Comparison of ENCODE assay signal across 21 cellular contexts in genomic region chr17:72702998-72703397, GRCh38.
A peak's percentile ranks its signal among the peaks of the same experiment; 100 is the strongest.
DNase-seq lines count a peak whose midpoint lies in the region; ATAC-seq, FAIRE-seq and TF ChIP-seq lines count a peak whose summit lies in the region.
"Had no signal": no experiment of that assay in that cellular context is flagged by ENCODE, and none has a peak within 500 bp of the region (broad histone marks: within the 10 kb centered on the region; RNA-seq: fewer than 3 reads in every experiment).

No MANE protein-coding gene starts in this region.

- in situ Hi-C loops in Panc1 (cut with HindIII; ENCODE audit: low pct_unique_long_range_greater_than_20kb, low sequenced_read_pairs): no loop called here

- DNase-seq in A549 (ENCODE audit: low read depth in 1 of 2, low spot score in 1 of 2) (no peak), ELR (ENCODE audit: low read depth) (peak; percentile 29), Panc1 (ENCODE audit: low read depth, low spot score) (no peak), UCSD-AML1 (lab: John Stamatoyannopoulos, UW; ENCODE audit: unreplicated experiment) (no peak), NCI-H748 treated with DMSO at 0.1 percent for 48 hours (lab: John Stamatoyannopoulos, UW) (no peak)
- DNase-seq: adrenal gland; caudate nucleus; CD4-positive, CD25-positive, alpha-beta regulatory T cell; H7; left ventricle myocardium superior; NCI-H1417; NCI-H524 treated with DMSO at 0.1 percent for 48 hours; OCI-M1; right lobe of liver; SJCRH30; T-helper 17 cell; WERI-Rb-1 had no signal

- H3K9me3 ChIP-seq in A549: peaks cover 14% of the 10 kb centered on the region
- peaks cover 5% of the 10 kb centered on the region; the same call in 1 of the 2 replicates for H3K9me3 ChIP-seq in Panc1 (ENCODE audit: control insufficient read depth, insufficient read depth, low read depth, low read length)
- H3K9me3 ChIP-seq: adrenal gland, right lobe of liver, SJCRH30, suprapubic skin had no signal

- no peak for TF ChIP-seq RAD21 in A549 (conservative IDR thresholded peaks at IDR 0.05 in 1 of 2, IDR thresholded peaks at IDR 0.05 in 1 of 2)

- TF ChIP-seq CTCF in A549 (IDR thresholded peaks at IDR 0.05) (no peak), Panc1 (IDR thresholded peaks at IDR 0.05) (no peak)

- CTCF ChIA-PET in A549 (lab: Yijun Ruan, JAX): interaction anchor here (0.7 to 22.2 kb wide), 6 partner anchors 13 to 487 kb away, joined by 3 to 240 read pairs (median 4); no protein-coding TSS in a partner anchor
- CTCF ChIA-PET in Panc1 (lab: Charles Lee): interaction anchor here (0.7 kb wide), 1 partner anchor 269 kb away, joined by 3 read pairs; no protein-coding TSS in a partner anchor

- no TSS peak for BruUV-seq in Panc1 (replicated peaks; lab: Mats Ljungman, UMichigan)

- H3K4me3 ChIP-seq in A549 (no peak overlapping the region), Panc1 (ENCODE audit: low read depth in 2 of 2, low read length in 2 of 2) (no peak overlapping the region)
- H3K4me3 ChIP-seq: adrenal gland, right lobe of liver, SJCRH30, suprapubic skin had no signal

- H3K4me2 ChIP-seq in A549: peak overlapping the region; percentile 64

- intact Hi-C loops in Panc1 (cut with micrococcal nuclease; ENCODE audit: unreplicated experiment): no loop called here

- H3K27ac ChIP-seq in A549 (peak overlapping the region; percentile 83 to 85), Panc1 (ENCODE audit: low read length) (peak overlapping the region; percentile 77)
- H3K27ac ChIP-seq: adrenal gland, right lobe of liver, SJCRH30, suprapubic skin, WERI-Rb-1 had no signal

- no peaks in the 10 kb centered on the region for H3K27me3 ChIP-seq in Panc1 (ENCODE audit: control insufficient read depth, insufficient read depth, low read length)
- H3K27me3 ChIP-seq: adrenal gland, right lobe of liver, suprapubic skin had no signal

- peak in 1 of 2 experiments; percentile 6; a peak in 3 of 6 replicates for ATAC-seq in A549
- ATAC-seq in Panc1: peak; percentile 62
- ATAC-seq in esophagus mucosa: peak; percentile 69
- ATAC-seq in HG03039 (IDR thresholded peaks at IDR 0.05; ENCODE audit: unreplicated experiment): no peak
- no peak for ATAC-seq in GM18517 (IDR thresholded peaks at IDR 0.05; ENCODE audit: unreplicated experiment)
- ATAC-seq: left ventricle myocardium superior, T-helper 17 cell had no signal

- peaks cover 69% of the 10 kb centered on the region for H3K4me1 ChIP-seq in A549
- H3K4me1 ChIP-seq in Panc1 (ENCODE audit: control insufficient read depth, insufficient read depth, low read length): peaks cover 53% of the 10 kb centered on the region
- H3K4me1 ChIP-seq: adrenal gland, right lobe of liver, SJCRH30 had no signal

- FAIRE-seq in A549 (lab: Jason Lieb, UNC): no peak

- no peak for TF ChIP-seq EP300 in A549 (IDR thresholded peaks at IDR 0.05)

- POLR2A ChIA-PET in A549 (lab: Yijun Ruan, JAX): interaction anchor here (0.6 kb wide), 1 partner anchor 127 kb away, joined by 3 read pairs; no protein-coding TSS in a partner anchor
- POLR2A ChIA-PET in Panc1 (lab: Charles Lee): interaction anchor here (0.7 kb wide), 1 partner anchor 215 kb away, joined by 4 read pairs; no protein-coding TSS in a partner anchor

- no peaks in the 10 kb centered on the region for H3K36me3 ChIP-seq in Panc1 (ENCODE audit: control insufficient read depth, insufficient read depth, low read length)
- H3K36me3 ChIP-seq: adrenal gland, right lobe of liver, SJCRH30, suprapubic skin had no signal

- 46% methylated on average over 4 of the region's 4 CpGs for WGBS in A549 (ENCODE audit: missing lambda C conversion rate)

- no peak for TF ChIP-seq POLR2A in A549 (IDR thresholded peaks at IDR 0.05; ENCODE audit: low read length)

TF ChIP-seq in A549, 52 proteins besides CTCF, POLR2A, EP300 and RAD21:
- TF ChIP-seq ZNF302 (CRISPR knock-in tag; IDR thresholded peaks at IDR 0.05): no peak
- TF ChIP-seq FOSL2 (IDR thresholded peaks at IDR 0.05): no peak
- 0 out of 2 replicates have a peak, but pooled peaks have one; percentile 2 for TF ChIP-seq FOSL2 (CRISPR knock-in tag; IDR thresholded peaks at IDR 0.05)
- TF ChIP-seq EHF (CRISPR knock-in tag; IDR thresholded peaks at IDR 0.05): no peak
- TF ChIP-seq, protein P1, sequence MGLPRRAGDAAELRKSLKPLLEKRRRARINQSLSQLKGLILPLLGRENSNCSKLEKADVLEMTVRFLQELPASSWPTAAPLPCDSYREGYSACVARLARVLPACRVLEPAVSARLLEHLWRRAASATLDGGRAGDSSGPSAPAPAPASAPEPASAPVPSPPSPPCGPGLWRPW (IDR thresholded peaks at IDR 0.05): no peak
- TF ChIP-seq, protein P2, sequence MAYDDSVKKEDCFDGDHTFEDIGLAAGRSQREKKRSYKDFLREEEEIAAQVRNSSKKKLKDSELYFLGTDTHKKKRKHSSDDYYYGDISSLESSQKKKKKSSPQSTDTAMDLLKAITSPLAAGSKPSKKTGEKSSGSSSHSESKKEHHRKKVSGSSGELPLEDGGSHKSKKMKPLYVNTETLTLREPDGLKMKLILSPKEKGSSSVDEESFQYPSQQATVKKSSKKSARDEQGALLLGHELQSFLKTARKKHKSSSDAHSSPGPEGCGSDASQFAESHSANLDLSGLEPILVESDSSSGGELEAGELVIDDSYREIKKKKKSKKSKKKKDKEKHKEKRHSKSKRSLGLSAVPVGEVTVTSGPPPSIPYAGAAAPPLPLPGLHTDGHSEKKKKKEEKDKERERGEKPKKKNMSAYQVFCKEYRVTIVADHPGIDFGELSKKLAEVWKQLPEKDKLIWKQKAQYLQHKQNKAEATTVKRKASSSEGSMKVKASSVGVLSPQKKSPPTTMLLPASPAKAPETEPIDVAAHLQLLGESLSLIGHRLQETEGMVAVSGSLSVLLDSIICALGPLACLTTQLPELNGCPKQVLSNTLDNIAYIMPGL (CRISPR knock-in tag; IDR thresholded peaks at IDR 0.05; ENCODE audit: borderline replicate concordance): no peak
- TF ChIP-seq REST (IDR thresholded peaks at IDR 0.05): no peak
- TF ChIP-seq BHLHE40 (IDR thresholded peaks at IDR 0.05; ENCODE audit: low read depth, low read length): no peak
- TF ChIP-seq TFCP2L1 (CRISPR knock-in tag; IDR thresholded peaks at IDR 0.05): no peak
- TF ChIP-seq POLR2AphosphoS2 (conservative IDR thresholded peaks at IDR 0.05; ENCODE audit: low read length): no peak
- no peak for TF ChIP-seq TP53 (CRISPR knock-in tag; IDR thresholded peaks at IDR 0.05)
- TF ChIP-seq, protein P3, sequence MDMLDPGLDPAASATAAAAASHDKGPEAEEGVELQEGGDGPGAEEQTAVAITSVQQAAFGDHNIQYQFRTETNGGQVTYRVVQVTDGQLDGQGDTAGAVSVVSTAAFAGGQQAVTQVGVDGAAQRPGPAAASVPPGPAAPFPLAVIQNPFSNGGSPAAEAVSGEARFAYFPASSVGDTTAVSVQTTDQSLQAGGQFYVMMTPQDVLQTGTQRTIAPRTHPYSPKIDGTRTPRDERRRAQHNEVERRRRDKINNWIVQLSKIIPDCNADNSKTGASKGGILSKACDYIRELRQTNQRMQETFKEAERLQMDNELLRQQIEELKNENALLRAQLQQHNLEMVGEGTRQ (IDR thresholded peaks at IDR 0.05): no peak
- no peak for TF ChIP-seq CBX2 (IDR thresholded peaks at IDR 0.05; ENCODE audit: borderline replicate concordance, low read depth)
- TF ChIP-seq SREBF2 (IDR thresholded peaks at IDR 0.05): no peak
- peak; percentile 10; the same call in 1 of the 2 replicates for TF ChIP-seq MAX (IDR thresholded peaks at IDR 0.05)
- TF ChIP-seq KDM5A (IDR thresholded peaks at IDR 0.05): no peak
- no peak for TF ChIP-seq NFE2L2 (conservative IDR thresholded peaks at IDR 0.05; ENCODE audit: low read length)
TF ChIP-seq in A549: peak in this region for 2.

Comparison
In these comparisons a context has a peak if more than half of its experiments do, and no peak if none do; other contexts are left out.
1. ATAC-seq: peak in Panc1 (single experiment) and esophagus mucosa (single experiment); none in HG03039 (single experiment) and GM18517 (single experiment).